21 cellular contexts compared by ENCODE assay signal in the genomic region with DNA sequence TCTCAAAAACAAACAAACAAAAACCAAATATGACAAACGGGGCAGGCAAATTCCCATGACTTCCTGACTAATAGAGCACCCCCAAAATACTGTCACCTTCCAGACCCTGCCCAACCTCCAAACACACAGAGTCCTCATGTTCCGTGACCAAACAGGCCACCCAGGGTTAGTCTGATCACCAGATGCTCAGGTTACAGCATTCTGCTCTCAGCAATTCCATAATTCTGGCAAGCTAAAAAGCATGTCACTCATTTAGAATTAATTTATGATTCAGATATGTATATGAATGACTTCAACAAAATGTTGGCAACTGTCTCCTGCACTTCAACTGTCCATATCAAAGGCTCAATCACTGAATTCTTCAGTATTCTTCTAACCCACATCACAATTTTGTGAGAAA. TPM values are rescaled to one million over a fixed set of nuclear protein-coding genes. Genes with fewer than 3 reads are reported as not detected.
"Had no signal": no experiment of that assay in that cellular context is flagged by ENCODE, and none has a peak within 500 bp of the region (broad histone marks: within the 10 kb centered on the region; RNA-seq: fewer than 3 reads in every experiment).

No MANE protein-coding gene starts in this region.

- ATAC-seq: HepG2, K562 had no signal

- H3K27ac ChIP-seq: KMS-11, SJSA1, SK-N-MC had no signal

- H3K9ac ChIP-seq: KMS-11 had no signal

- DNase-seq: IMR-90, Kasumi-1, MM.1S, NCI-H1092 treated with DMSO at 0.1 percent for 48 hours, NCI-H1436, NCI-H187, NCI-H2029, NCI-H2081 treated with DMSO at 0.1 percent for 48 hours, NCI-H2227 treated with DMSO at 0.1 percent for 48 hours, NCI-H510A, NCI-H524 treated with DMSO at 0.1 percent for 48 hours, NCI-H82, Right ventricle myocardium superior, RPMI8226, SIG-M5 had no signal

- H3K36me3 ChIP-seq: SJSA1 had no signal

- H3K4me3 ChIP-seq: K562, SJSA1, SK-N-MC had no signal

- H3K4me1 ChIP-seq: SJSA1 had no signal

- H3K4me2 ChIP-seq: KMS-11 had no signal

RNA-seq across cellular contexts. Expression of gene ZIC5, which starts 52.4 kb away (rescaled TPM):
- total RNA-seq: IMR-90; Right ventricle myocardium superior; SJSA1; T-helper 1 cell treated with Interleukin-12 subunit alpha and Interleukin-12 subunit beta and Interleukin-4 antibody, amounts not matched to agents 30 ng/mL and 1 ng/mL, for 36 hours had no signal
